ENCODE assay signal across 8 cellular contexts in the genomic region with DNA sequence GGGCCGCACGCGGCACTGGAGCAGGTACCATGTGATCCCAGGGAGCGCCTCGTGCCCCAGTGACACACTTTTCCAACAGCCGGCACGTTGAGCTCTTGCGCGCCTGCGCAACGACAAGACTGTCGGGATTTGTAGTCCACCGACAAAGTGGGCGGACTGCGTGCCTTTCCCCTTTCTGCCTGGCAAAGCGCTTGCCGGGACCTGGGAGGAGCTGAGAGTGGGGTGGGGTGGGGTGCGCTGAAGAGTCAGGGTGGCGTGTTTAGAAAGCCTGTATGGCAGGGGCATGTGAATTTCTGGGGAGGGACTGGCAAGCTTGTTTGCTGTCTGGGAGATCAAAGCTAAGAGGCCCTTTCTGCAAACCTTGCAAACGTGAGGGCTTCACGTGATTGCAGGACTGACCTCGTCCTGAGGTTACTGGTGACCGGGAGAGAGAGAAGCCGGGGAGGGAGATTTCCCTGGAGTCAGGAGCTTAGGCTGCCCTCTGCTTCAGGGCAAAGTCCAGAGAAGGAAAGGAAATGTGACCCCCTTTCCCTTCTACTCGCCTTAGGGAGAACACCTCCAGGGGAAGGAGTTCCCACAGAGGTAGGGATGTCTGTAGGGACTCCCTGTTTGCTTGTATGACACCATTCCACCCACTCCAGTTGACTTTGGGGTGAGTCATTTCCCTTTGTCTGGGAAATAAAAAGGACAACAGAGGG. TPM values are rescaled to one million over a fixed set of nuclear protein-coding genes. Genes with fewer than 3 reads are reported as not detected.
DNase-seq lines count a peak whose midpoint lies in the region; ATAC-seq and TF ChIP-seq lines count a peak whose summit lies in the region.

No MANE protein-coding gene starts in this region.

- H3K9me3 ChIP-seq in HUES48 (ENCODE audit: control insufficient read depth, insufficient read depth, low read length) (no peaks in the 10 kb centered on the region), lung (ENCODE audit: control insufficient read depth in 2 of 2, insufficient read depth in 1 of 2, low read length in 1 of 2) (no peaks in the 10 kb centered on the region)

- no peak overlapping the region; the same call in 1 of the 2 replicates for H3K9ac ChIP-seq in HUES48 (ENCODE audit: low read depth, low read length)

- H3K4me1 ChIP-seq in HUES48 (ENCODE audit: control insufficient read depth, insufficient read depth, low read length) (peaks cover 50% of the 10 kb centered on the region), lung (ENCODE audit: control insufficient read depth in 2 of 2, insufficient read depth in 2 of 2, low read length in 2 of 2) (peaks cover 31 to 42% of the 10 kb centered on the region in 2 donors)

- 1 to 2% methylated on average over 25 of the region's 25 CpGs for WGBS in lung, 2 donors

- TF ChIP-seq CTCF in lung (IDR thresholded peaks at IDR 0.05; ENCODE audit: control extremely low read depth, extremely low read depth): no peak

- peak overlapping the region; percentile 88 for H3K27ac ChIP-seq in HUES48 (ENCODE audit: low read depth, low read length)
- H3K27ac ChIP-seq in lung (ENCODE audit: low read depth in 1 of 2, low read length in 1 of 2): peak overlapping the region; percentile 92 to 96

- DNase-seq in GDM1 (lab: John Stamatoyannopoulos, UW) (peak; percentile 92), NOMO-1 treated with DMSO at 0.1 percent for 48 hours (lab: John Stamatoyannopoulos, UW; ENCODE audit: unreplicated experiment) (peak; percentile 88), lung (ENCODE audit: low spot score) (peak; percentile 98)
- DNase-seq in activated CD8-positive, alpha-beta memory T cell treated with anti-CD3 and anti-CD28 coated beads for 48 hours (ENCODE audit: low read depth in 2 of 3, low spot score in 2 of 3): peak; percentile 69 to 82 (median 79)
- peak; percentile 88 for DNase-seq in effector CD8-positive, alpha-beta T cell (lab: John Stamatoyannopoulos, UW)
- peak; percentile 84 to 87 for DNase-seq in stimulated activated CD4-positive, alpha-beta T cell treated with anti-CD3 and anti-CD28 coated beads, Interleukin-4, amount 100 ng/mL, for 48 hours (ENCODE audit: low read depth in 2 of 2)

- H3K27me3 ChIP-seq in HUES48 (ENCODE audit: control insufficient read depth, insufficient read depth, low read length) (peaks cover 29% of the 10 kb centered on the region), lung (ENCODE audit: control insufficient read depth, insufficient read depth) (no peaks in the 10 kb centered on the region)

- H3K4me3 ChIP-seq in HUES48 (ENCODE audit: low read depth, low read length) (peak overlapping the region; percentile 61), lung (peak overlapping the region; percentile 78)

- H3K36me3 ChIP-seq in HUES48 (ENCODE audit: control insufficient read depth, insufficient read depth, low read length): peaks cover 12% of the 10 kb centered on the region
- peaks cover 0 to 8% of the 10 kb centered on the region in 2 donors for H3K36me3 ChIP-seq in lung (ENCODE audit: control insufficient read depth in 2 of 2, insufficient read depth in 2 of 2, low read length in 2 of 2)

- ATAC-seq in lung (ENCODE audit: insufficient read depth, low FRiP score): peak; percentile 36
- no peak for ATAC-seq in GM19328 (IDR thresholded peaks at IDR 0.05; ENCODE audit: unreplicated experiment)

RNA-seq across cellular contexts. Expression of gene NR1D1, which starts 0.4 kb away (rescaled TPM):
- 10 to 100 TPM in 1 of 2 donors, 1 to 10 TPM in 1; 3.2 to 19.4 TPM for total RNA-seq in lung
- 10 to 100 TPM in 1 of 2 donors, 1 to 10 TPM in 1; 8.7 to 19.6 TPM for polyA plus RNA-seq in lung

RNA-seq across cellular contexts. Expression of gene MSL1, which starts 21.0 kb away (rescaled TPM):
- total RNA-seq in lung: 100 to 1,000 TPM in 1 of 2 donors, 10 to 100 TPM in 1; 84.8 to 111 TPM
- 10 to 100 TPM; 73.2 to 84.6 TPM for polyA plus RNA-seq in lung

RNA-seq across cellular contexts. Expression of gene THRA, which starts 38.1 kb away (rescaled TPM):
- 10 to 100 TPM; 41.3 to 55.9 TPM for total RNA-seq in lung
- 10 to 100 TPM; 28.5 to 33.6 TPM for polyA plus RNA-seq in lung

RNA-seq across cellular contexts. Expression of gene CASC3, which starts 39.5 kb away (rescaled TPM):
- total RNA-seq in lung: 10 to 100 TPM; 74.8 to 85.5 TPM
- polyA plus RNA-seq in lung: 10 to 100 TPM; 37.2 to 47.8 TPM

RNA-seq across cellular contexts. Expression of gene MED24, which starts 46.6 kb away (rescaled TPM):
- total RNA-seq in lung: 10 to 100 TPM; 69.9 to 82.3 TPM
- 100 to 1,000 TPM in 1 of 2 donors, 10 to 100 TPM in 1; 48.2 to 149 TPM for polyA plus RNA-seq in lung
